26 cellular contexts compared by ENCODE assay signal in the genomic region with DNA sequence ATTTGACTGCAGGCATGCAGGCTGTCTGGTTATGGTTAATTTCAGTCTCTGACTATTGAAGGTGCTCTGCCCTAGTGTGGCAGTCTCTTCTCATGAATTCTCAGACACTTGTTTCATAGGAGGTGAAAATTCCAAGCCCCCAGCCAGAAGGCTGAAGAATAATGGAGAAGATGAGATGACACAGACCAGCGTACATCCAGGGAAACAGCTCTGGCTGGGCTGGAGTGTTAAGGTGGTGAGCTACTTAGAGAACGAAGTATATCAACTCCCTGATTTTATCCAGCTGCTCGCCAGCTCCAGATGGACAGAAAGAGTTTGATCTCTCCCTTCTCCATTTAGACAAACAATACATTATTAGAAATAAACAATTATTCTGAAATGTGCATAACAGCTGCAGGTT.
DNase-seq lines count a peak whose midpoint lies in the region; ATAC-seq, FAIRE-seq and TF ChIP-seq lines count a peak whose summit lies in the region.
"Had no signal": no experiment of that assay in that cellular context is flagged by ENCODE, and none has a peak within 500 bp of the region (broad histone marks: within the 10 kb centered on the region; RNA-seq: fewer than 3 reads in every experiment).

No MANE protein-coding gene starts in this region.

- H3K27me3 Mint-ChIP-seq in osteocyte (ENCODE audit: unreplicated experiment) = no peaks in the 10 kb centered on the region

- no peak for TF ChIP-seq CTCF in left ventricle myocardium inferior (IDR thresholded peaks at IDR 0.05; ENCODE audit: borderline replicate concordance)
- TF ChIP-seq CTCF in osteocyte (IDR thresholded peaks at IDR 0.05) = no peak

- H2BK5ac ChIP-seq in trophoblast cell (ENCODE audit: low read depth, low read length, poor library complexity) = no peak overlapping the region

- FAIRE-seq in endometrium (lab: Jason Lieb, UNC) = peak; percentile 83
- FAIRE-seq: A549, D721Med, GM12878, GM19239, H1 had no signal

- H3K9me3 ChIP-seq in left ventricle myocardium inferior (replicated peaks) = peaks cover 27% of the 10 kb centered on the region
- H3K9me3 ChIP-seq in right cardiac atrium (ENCODE audit: control insufficient read depth, low read length) = no peaks in the 10 kb centered on the region
- no peaks in the 10 kb centered on the region for H3K9me3 ChIP-seq in trophoblast cell (ENCODE audit: insufficient read depth, low read depth, low read length)
- H3K9me3 ChIP-seq: A549, BE2C had no signal

- H3K4me1 ChIP-seq in left ventricle myocardium inferior = peaks cover 6% of the 10 kb centered on the region
- H3K4me1 ChIP-seq in right cardiac atrium (ENCODE audit: control insufficient read depth, insufficient read depth, low read length) = no peaks in the 10 kb centered on the region
- no peaks in the 10 kb centered on the region for H3K4me1 ChIP-seq in trophoblast cell (ENCODE audit: control insufficient read depth in 1 of 2, insufficient read depth in 2 of 2, low read length in 2 of 2)
- H3K4me1 ChIP-seq: A549 had no signal

- H3K36me3 Mint-ChIP-seq in osteocyte (ENCODE audit: unreplicated experiment) = no peaks in the 10 kb centered on the region
- H3K36me3 Mint-ChIP-seq: CD14-positive monocyte; CD8-positive, alpha-beta memory T cell had no signal

- no peak overlapping the region for H2BK12ac ChIP-seq in trophoblast cell (ENCODE audit: low read length)

- H3K27me3 ChIP-seq in left ventricle myocardium inferior (ENCODE audit: low read depth) (peaks cover 32% of the 10 kb centered on the region), right cardiac atrium (ENCODE audit: control insufficient read depth, insufficient read depth) (no peaks in the 10 kb centered on the region), trophoblast cell (ENCODE audit: insufficient read depth, low read length) (no peaks in the 10 kb centered on the region)
- H3K27me3 ChIP-seq: BE2C; BLaER1 treated with 17β-estradiol and CSF1 and Interleukin-3, amounts not matched to agents 10 nM and 100 nM had no signal

- H3K9me3 Mint-ChIP-seq in osteocyte (ENCODE audit: unreplicated experiment) = no peaks in the 10 kb centered on the region

- H3K23ac ChIP-seq in trophoblast cell (ENCODE audit: low read length) = no peak overlapping the region

- peak overlapping the region; percentile 34 for H3K9ac ChIP-seq in trophoblast cell (ENCODE audit: low read length)
- H3K9ac ChIP-seq: BLaER1 treated with 17β-estradiol and CSF1 and Interleukin-3, amounts not matched to agents 10 nM and 100 nM; GM23248 had no signal

- no peaks in the 10 kb centered on the region for H3K4me1 Mint-ChIP-seq in osteocyte (ENCODE audit: unreplicated experiment)
- H3K4me1 Mint-ChIP-seq: CD14-positive monocyte; CD8-positive, alpha-beta memory T cell had no signal

- H4K91ac ChIP-seq in trophoblast cell (ENCODE audit: low read depth, low read length) = no peak overlapping the region

- DNase-seq in left ventricle myocardium inferior (no peak), right cardiac atrium (no peak), trophoblast cell (no peak), osteocyte (ENCODE audit: extremely low spot score, unreplicated experiment) (no peak), HuH-7.5 (ENCODE audit: low spot score) (no peak)
- DNase-seq: 8988T; ACHN; AML-193; BE2C; CD4-positive, alpha-beta T cell; CD8-positive, alpha-beta memory T cell; DMS 273 treated with DMSO at 0.1 percent for 48 hours; DMS79; EL; GDM1; GM23248; H7; HCEC 1CT had no signal

- H3K4me2 ChIP-seq in trophoblast cell (ENCODE audit: low read length) = no peak overlapping the region
- H3K4me2 ChIP-seq: A549; BLaER1 treated with 17β-estradiol and CSF1 and Interleukin-3, amounts not matched to agents 10 nM and 100 nM had no signal

- no peak overlapping the region for H3K4me3 ChIP-seq in left ventricle myocardium inferior
- H3K4me3 ChIP-seq in right cardiac atrium (ENCODE audit: low read length) = no peak overlapping the region
- no peak overlapping the region for H3K4me3 ChIP-seq in trophoblast cell (ENCODE audit: low read depth, low read length)
- H3K4me3 ChIP-seq: A549; BLaER1 treated with 17β-estradiol and CSF1 and Interleukin-3, amounts not matched to agents 10 nM and 100 nM; GM12878; GM23248 had no signal

- H3K36me3 ChIP-seq in left ventricle myocardium inferior = no peaks in the 10 kb centered on the region
- no peaks in the 10 kb centered on the region for H3K36me3 ChIP-seq in trophoblast cell (ENCODE audit: control insufficient read depth in 1 of 2, insufficient read depth in 2 of 2, low read length in 2 of 2)
- H3K36me3 ChIP-seq: BE2C; BLaER1 treated with 17β-estradiol and CSF1 and Interleukin-3, amounts not matched to agents 10 nM and 100 nM had no signal

- H3K4ac ChIP-seq in trophoblast cell (ENCODE audit: low read depth, low read length) = no peak overlapping the region

- H3K4me3 Mint-ChIP-seq in osteocyte (ENCODE audit: unreplicated experiment) = no peak overlapping the region
- H3K4me3 Mint-ChIP-seq: CD14-positive monocyte; CD4-positive, alpha-beta T cell; CD8-positive, alpha-beta memory T cell had no signal

- H4K8ac ChIP-seq in trophoblast cell (ENCODE audit: low read depth, low read length) = no peak overlapping the region

- WGBS in right cardiac atrium = 40% methylated on average over 3 of the region's 3 CpGs
- no CpG with 5 or more reads among the region's 3 CpGs for WGBS in trophoblast cell (ENCODE audit: extremely low coverage, insufficient coverage, insufficient read length)

- no peaks in the 10 kb centered on the region for H3K79me2 ChIP-seq in trophoblast cell (ENCODE audit: control insufficient read depth, insufficient read depth, low read length, poor library complexity)

- no peak overlapping the region for H3K27ac Mint-ChIP-seq in osteocyte (ENCODE audit: unreplicated experiment)
- H3K27ac Mint-ChIP-seq: CD14-positive monocyte; CD4-positive, alpha-beta T cell; CD8-positive, alpha-beta memory T cell had no signal

- no peaks in the 10 kb centered on the region for H3K79me1 ChIP-seq in trophoblast cell (ENCODE audit: low read length)

- H2AK5ac ChIP-seq in trophoblast cell (ENCODE audit: low read length) = no peak overlapping the region

- H3K27ac ChIP-seq in left ventricle myocardium inferior (replicated peaks) (peak overlapping the region; percentile 35), right cardiac atrium (ENCODE audit: low read length) (no peak overlapping the region), trophoblast cell (ENCODE audit: low read depth, low read length) (no peak overlapping the region)
- H3K27ac ChIP-seq: A549; BLaER1 treated with 17β-estradiol and CSF1 and Interleukin-3, amounts not matched to agents 10 nM and 100 nM; GM23248 had no signal

- no peak overlapping the region for H2BK120ac ChIP-seq in trophoblast cell (ENCODE audit: insufficient read depth, low read length, poor library complexity)

- H4K12ac ChIP-seq in trophoblast cell (ENCODE audit: low read depth, low read length) = no peak overlapping the region

- H2AFZ ChIP-seq in trophoblast cell (ENCODE audit: insufficient read depth, low read length, poor library complexity) = no peak overlapping the region
- H2AFZ ChIP-seq: GM23248 had no signal

- intact Hi-C loops in left ventricle myocardium inferior (cut with micrococcal nuclease) = no loop called here
- intact Hi-C loops in right cardiac atrium (cut with DNase I) = no loop called here

- ATAC-seq in right cardiac atrium = no peak
- ATAC-seq: A549, GM12878 had no signal

- H3K14ac ChIP-seq in trophoblast cell (ENCODE audit: low read length) = no peak overlapping the region

- H3K18ac ChIP-seq in trophoblast cell (ENCODE audit: low read length) = no peak overlapping the region
